21 cellular contexts compared by ENCODE assay signal in the genomic region with DNA sequence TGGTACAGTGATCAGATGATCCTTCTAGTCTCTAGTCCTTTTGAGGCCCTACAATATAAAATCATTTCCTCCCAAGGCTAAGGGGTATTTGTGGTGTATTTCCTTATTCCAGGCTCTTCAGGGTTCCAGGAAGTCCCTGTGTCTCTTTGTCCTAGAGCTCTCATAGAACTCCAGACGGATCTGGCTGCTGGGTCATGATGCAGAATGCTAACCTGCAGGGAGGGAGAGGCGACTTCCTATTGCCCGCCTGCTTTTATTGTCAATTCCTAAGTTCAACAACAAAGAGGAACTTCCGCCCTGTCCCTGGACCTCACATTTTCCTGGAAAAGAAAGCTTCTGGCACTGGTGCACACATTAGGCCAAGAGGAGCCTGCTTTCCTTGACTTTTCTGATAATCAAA. TPM values are rescaled to one million over a fixed set of nuclear protein-coding genes. Genes with fewer than 3 reads are reported as not detected.
A peak's percentile ranks its signal among the peaks of the same experiment; 100 is the strongest.
DNase-seq lines count a peak whose midpoint lies in the region; ATAC-seq and TF ChIP-seq lines count a peak whose summit lies in the region.
"Had no signal": no experiment of that assay in that cellular context is flagged by ENCODE, and none has a peak within 500 bp of the region (broad histone marks: within the 10 kb centered on the region; RNA-seq: fewer than 3 reads in every experiment).

No MANE protein-coding gene starts in this region.

- DNase-seq in left ventricle myocardium inferior, result no peak
- DNase-seq in Right ventricle myocardium inferior (ENCODE audit: missing footprints), result no peak
- peak; percentile 61 for DNase-seq in NCI-H69 (lab: John Stamatoyannopoulos, UW)
- peak; percentile 16 to 57 for DNase-seq in left colon
- DNase-seq in nucleus accumbens (lab: John Stamatoyannopoulos, UW), result no peak
- DNase-seq in natural killer cell, result no peak
- no peak for DNase-seq in caudate nucleus (lab: John Stamatoyannopoulos, UW)
- DNase-seq: GM23248; KG1; NCI-H1092 treated with DMSO at 0.1 percent for 48 hours; NCI-H146; NCI-H2029; NCI-H226; NCI-H510A treated with DMSO at 0.1 percent for 48 hours; NCI-H774; NK-92 treated with Interleukin-12 subunit alpha and Interleukin-12 subunit beta, amount 100 ng/mL, for 24 hours had no signal

- no peak overlapping the region for H3K27ac Mint-ChIP-seq in natural killer cell
- H3K27ac Mint-ChIP-seq: B cell had no signal

- H3K9me3 ChIP-seq in left ventricle myocardium inferior (replicated peaks), result no peaks in the 10 kb centered on the region
- H3K9me3 ChIP-seq: A549 had no signal

- H3K4me3 Mint-ChIP-seq in natural killer cell, result no peak overlapping the region
- H3K4me3 Mint-ChIP-seq: B cell, CD14-positive monocyte had no signal

- TF ChIP-seq CTCF in left ventricle myocardium inferior (IDR thresholded peaks at IDR 0.05; ENCODE audit: borderline replicate concordance) (no peak), natural killer cell (IDR thresholded peaks at IDR 0.05) (no peak)

- H3K4me1 ChIP-seq in left ventricle myocardium inferior, result peaks cover 4% of the 10 kb centered on the region
- H3K4me1 ChIP-seq: A549 had no signal

- no peaks in the 10 kb centered on the region for H3K27me3 ChIP-seq in left ventricle myocardium inferior (ENCODE audit: low read depth)

- no peak for ATAC-seq in Right ventricle myocardium inferior
- ATAC-seq in left colon, result peak; percentile 100
- no peak for ATAC-seq in natural killer cell
- ATAC-seq: A549, SK-N-SH treated with all-trans-retinoic acid at 6 μM for 48 hours had no signal

- no peaks in the 10 kb centered on the region for H3K36me3 Mint-ChIP-seq in natural killer cell
- H3K36me3 Mint-ChIP-seq: CD14-positive monocyte had no signal

- H3K9me3 Mint-ChIP-seq in natural killer cell, result no peaks in the 10 kb centered on the region

- no peaks in the 10 kb centered on the region for H3K36me3 ChIP-seq in left ventricle myocardium inferior

- no peak overlapping the region for H3K4me3 ChIP-seq in left ventricle myocardium inferior
- H3K4me3 ChIP-seq: A549, GM23248 had no signal

- no peaks in the 10 kb centered on the region for H3K4me1 Mint-ChIP-seq in natural killer cell
- H3K4me1 Mint-ChIP-seq: B cell, CD14-positive monocyte had no signal

- H3K27me3 Mint-ChIP-seq in natural killer cell (ENCODE audit: low read depth in 2 of 2), result peaks cover 4 to 28% of the 10 kb centered on the region in 2 donors
- H3K27me3 Mint-ChIP-seq: B cell had no signal

- H3K27ac ChIP-seq in left ventricle myocardium inferior (replicated peaks) (peak overlapping the region; percentile 34), caudate nucleus (ENCODE audit: low read depth, low read length) (no peak overlapping the region)
- H3K27ac ChIP-seq: A549, GM23248, RWPE1 had no signal

- intact Hi-C loops in left ventricle myocardium inferior (cut with micrococcal nuclease) (no loop called here), Right ventricle myocardium inferior (cut with DNase I) (no loop called here), left colon (cut with DNase I, micrococcal nuclease) (no loop called here), natural killer cell (cut with micrococcal nuclease) (no loop called here)

RNA-seq across cellular contexts. Expression of a gene that starts 45.9 kb away (rescaled TPM):
- total RNA-seq in left ventricle myocardium inferior (19.0 TPM), Right ventricle myocardium inferior (11.9 TPM), left colon (10 to 100 TPM; 21.0 to 29.4 TPM), natural killer cell (10 to 100 TPM; 25.8 to 35.5 (median 32.9) TPM)

Comparison
In these comparisons a context has a peak if more than half of its experiments do, and no peak if none do; other contexts are left out.
1. DNase-seq: peak in NCI-H69 (single experiment) and left colon (2 of 2); none in left ventricle myocardium inferior (single experiment), Right ventricle myocardium inferior (single experiment), nucleus accumbens (0 of 56), natural killer cell (single experiment) and caudate nucleus (0 of 61).